Comparison of ENCODE assay signal across 15 cellular contexts in genomic region chr17:50861334-50861676, GRCh38. TPM values are rescaled to one million over a fixed set of nuclear protein-coding genes. Genes with fewer than 3 reads are reported as not detected.
DNase-seq lines count a peak whose midpoint lies in the region; ATAC-seq and TF ChIP-seq lines count a peak whose summit lies in the region.
"Had no signal": no experiment of that assay in that cellular context is flagged by ENCODE, and none has a peak within 500 bp of the region (broad histone marks: within the 10 kb centered on the region; RNA-seq: fewer than 3 reads in every experiment).

No MANE protein-coding gene starts in this region.

- no peaks in the 10 kb centered on the region for H3K9me3 ChIP-seq in tibial nerve
- no peaks in the 10 kb centered on the region for H3K9me3 ChIP-seq in BE2C

- H3K27ac Mint-ChIP-seq in activated T-cell treated with anti-CD3 and anti-CD28 coated beads, Interleukin-2, amount 50 U/mL, for 72 hours = peak overlapping the region; percentile 82
- peak overlapping the region; percentile 43 for H3K27ac Mint-ChIP-seq in nephron progenitor cell

- peak overlapping the region in 1 of 2 donors; percentile 65 for H3K4me3 Mint-ChIP-seq in activated T-cell treated with anti-CD3 and anti-CD28 coated beads, Interleukin-2, amount 50 U/mL, for 72 hours
- no peak overlapping the region for H3K4me3 Mint-ChIP-seq in nephron progenitor cell

- H3K9me3 Mint-ChIP-seq in activated T-cell treated with anti-CD3 and anti-CD28 coated beads, Interleukin-2, amount 50 U/mL, for 72 hours = no peaks in the 10 kb centered on the region
- no peaks in the 10 kb centered on the region for H3K9me3 Mint-ChIP-seq in nephron progenitor cell

- peaks cover 38% of the 10 kb centered on the region for H3K4me1 Mint-ChIP-seq in activated T-cell treated with anti-CD3 and anti-CD28 coated beads, Interleukin-2, amount 50 U/mL, for 72 hours (ENCODE audit: low read depth)
- peaks cover 34% of the 10 kb centered on the region for H3K4me1 Mint-ChIP-seq in nephron progenitor cell

- WGBS in tibial nerve, 2 donors = 51 to 68% methylated on average over 2 of the region's 2 CpGs

- TF ChIP-seq POLR2A in tibial nerve (IDR thresholded peaks at IDR 0.05) = no peak

- H3K27me3 ChIP-seq in tibial nerve (no peaks in the 10 kb centered on the region), BE2C (no peaks in the 10 kb centered on the region)

- H3K27me3 Mint-ChIP-seq in activated T-cell treated with anti-CD3 and anti-CD28 coated beads, Interleukin-2, amount 50 U/mL, for 72 hours (ENCODE audit: low read depth) = no peaks in the 10 kb centered on the region
- peaks cover 3% of the 10 kb centered on the region for H3K27me3 Mint-ChIP-seq in nephron progenitor cell (ENCODE audit: low read depth, poor library complexity)

- H3K36me3 Mint-ChIP-seq in activated T-cell treated with anti-CD3 and anti-CD28 coated beads, Interleukin-2, amount 50 U/mL, for 72 hours (ENCODE audit: insufficient read depth in 2 of 2) = peaks cover 12 to 21% of the 10 kb centered on the region in 2 donors
- peaks cover 18% of the 10 kb centered on the region for H3K36me3 Mint-ChIP-seq in nephron progenitor cell (ENCODE audit: low read depth)

- H3K27ac ChIP-seq in caudate nucleus (ENCODE audit: low read depth, low read length) (peak overlapping the region; percentile 65), tibial nerve (peak overlapping the region; percentile 57 to 100 (median 98))

- H3K4me3 ChIP-seq in tibial nerve (no peak overlapping the region), BE2C (ENCODE audit: low read depth, low read length) (no peak overlapping the region)

- no peak for DNase-seq in activated T-cell treated with anti-CD3 and anti-CD28 coated beads, Interleukin-2, amount 50 U/mL, for 72 hours
- no peak for DNase-seq in activated T-cell treated with anti-CD3 and anti-CD28 coated beads, Interleukin-2, amount 50 U/mL, for 1 hour
- DNase-seq in caudate nucleus (lab: John Stamatoyannopoulos, UW) (no peak), nephron progenitor cell (no peak), tibial nerve (ENCODE audit: low spot score in 2 of 2) (no peak), NCI-H446 (lab: John Stamatoyannopoulos, UW) (no peak), BE2C (no peak)
- DNase-seq: activated CD8-positive, alpha-beta memory T cell treated with anti-CD3 and anti-CD28 coated beads, Interleukin-2, amount 50 U/mL, for 48 hours; Karpas-422; kidney glomerular epithelial cell; NCI-H1436 had no signal

- TF ChIP-seq CTCF in nephron progenitor cell (IDR thresholded peaks at IDR 0.05) = no peak
- no peak for TF ChIP-seq CTCF in tibial nerve (IDR thresholded peaks at IDR 0.05)
- no peak for TF ChIP-seq CTCF in BE2C (IDR thresholded peaks at IDR 0.05; ENCODE audit: low read depth, low read length)

- H3K36me3 ChIP-seq in tibial nerve = peaks cover 0 to 18% (median 16%) of the 10 kb centered on the region in 3 donors
- H3K36me3 ChIP-seq in BE2C = peaks cover 24% of the 10 kb centered on the region

- no peak for TF ChIP-seq EP300 in tibial nerve (IDR thresholded peaks at IDR 0.05)

- ATAC-seq in activated T-cell treated with anti-CD3 and anti-CD28 coated beads, Interleukin-2, amount 50 U/mL, for 72 hours (replicated peaks in 1 of 2) = no peak
- no peak for ATAC-seq in GM19035 (IDR thresholded peaks at IDR 0.05; ENCODE audit: unreplicated experiment)
- ATAC-seq: Right ventricle myocardium inferior had no signal

- H3K4me1 ChIP-seq in tibial nerve = peaks cover 0 to 48% (median 19%) of the 10 kb centered on the region in 4 donors
- no peaks in the 10 kb centered on the region for H3K4me1 ChIP-seq in BE2C

RNA-seq across cellular contexts. Expression of gene TOB1, which starts 4.8 kb away (rescaled TPM):
- total RNA-seq in activated T-cell treated with anti-CD3 and anti-CD28 coated beads, Interleukin-2, amount 50 U/mL, for 72 hours = 10 to 100 TPM; 57.3 to 68.9 TPM
- total RNA-seq in tibial nerve = 100 to 1,000 TPM in 1 of 4 donors, 10 to 100 TPM in 3; 48.6 to 142 (median 81.3) TPM
- polyA plus RNA-seq in BE2C (2012; ENCODE audit: insufficient read depth, insufficient read length, low read depth) = 55.7 TPM

RNA-seq across cellular contexts. Expression of gene WFIKKN2, which starts 25.9 kb away (rescaled TPM):
- not detected for total RNA-seq in activated T-cell treated with anti-CD3 and anti-CD28 coated beads, Interleukin-2, amount 50 U/mL, for 72 hours
- total RNA-seq in tibial nerve = 1 to 10 TPM in 3 of 4 donors, not detected in 1; 1.0 to 2.2 (median 1.2) TPM
- polyA plus RNA-seq in BE2C (2012; ENCODE audit: insufficient read depth, insufficient read length, low read depth) = 0.32 TPM
- total RNA-seq: Daoy; T-helper 2 cell treated with Interferon-gamma antibody and Interleukin-4, amounts not matched to agents 100 ng/mL and 5 ng/mL, for 36 hours had no signal
